ENCODE assay signal across 9 cellular contexts in genomic region chr11:78465169-78465942, GRCh38. TPM values are rescaled to one million over a fixed set of nuclear protein-coding genes. Genes with fewer than 3 reads are reported as not detected.
DNase-seq lines count a peak whose midpoint lies in the region; ATAC-seq and TF ChIP-seq lines count a peak whose summit lies in the region.
"Had no signal": no experiment of that assay in that cellular context is flagged by ENCODE, and none has a peak within 500 bp of the region (broad histone marks: within the 10 kb centered on the region; RNA-seq: fewer than 3 reads in every experiment).

No MANE protein-coding gene starts in this region.

- peaks cover 40% of the 10 kb centered on the region for H3K4me1 Mint-ChIP-seq in activated CD4-positive, alpha-beta T cell treated with anti-CD3 and anti-CD28 coated beads, Interleukin-2, amount 10 ng/mL, durations not matched to agents 24 days and 14 days

- H3K4me3 ChIP-seq in foreskin fibroblast (ENCODE audit: low read depth in 1 of 2, low read length in 2 of 2): no peak overlapping the region
- H3K4me3 ChIP-seq in MG63: no peak overlapping the region
- H3K4me3 ChIP-seq: upper lobe of left lung had no signal

- H3K27ac Mint-ChIP-seq in activated CD4-positive, alpha-beta T cell treated with anti-CD3 and anti-CD28 coated beads, Interleukin-2, amount 10 ng/mL, durations not matched to agents 24 days and 14 days: peak overlapping the region; percentile 80

- H3K9me3 Mint-ChIP-seq in activated CD4-positive, alpha-beta T cell treated with anti-CD3 and anti-CD28 coated beads, Interleukin-2, amount 10 ng/mL, durations not matched to agents 24 days and 14 days: no peaks in the 10 kb centered on the region

- peaks cover 40% of the 10 kb centered on the region for H3K36me3 Mint-ChIP-seq in activated CD4-positive, alpha-beta T cell treated with anti-CD3 and anti-CD28 coated beads, Interleukin-2, amount 10 ng/mL, durations not matched to agents 24 days and 14 days (ENCODE audit: low read depth)

- no peaks in the 10 kb centered on the region for H3K9me3 ChIP-seq in MG63
- H3K9me3 ChIP-seq: upper lobe of left lung had no signal

- H3K27me3 ChIP-seq in MG63: no peaks in the 10 kb centered on the region
- H3K27me3 ChIP-seq: upper lobe of left lung had no signal

- intact Hi-C loops in activated CD4-positive, alpha-beta T cell treated with anti-CD3 and anti-CD28 coated beads, Interleukin-2, amount 10 ng/mL, durations not matched to agents 24 days and 14 days (cut with micrococcal nuclease): loop anchor here (1.0 to 2.0 kb wide), 5 partner anchors 12 to 238 kb away; no protein-coding TSS in a partner anchor

- no peaks in the 10 kb centered on the region for H3K27me3 Mint-ChIP-seq in activated CD4-positive, alpha-beta T cell treated with anti-CD3 and anti-CD28 coated beads, Interleukin-2, amount 10 ng/mL, durations not matched to agents 24 days and 14 days

- ATAC-seq in HG03097 (IDR thresholded peaks at IDR 0.05; ENCODE audit: low FRiP score, unreplicated experiment): peak; percentile 99

- TF ChIP-seq CTCF in foreskin fibroblast (IDR thresholded peaks at IDR 0.05; ENCODE audit: low read depth, low read length): no peak

- no peaks in the 10 kb centered on the region; the same call in 1 of the 2 replicates for H3K36me3 ChIP-seq in MG63

- peak overlapping the region; percentile 59 for H3K4me3 Mint-ChIP-seq in activated CD4-positive, alpha-beta T cell treated with anti-CD3 and anti-CD28 coated beads, Interleukin-2, amount 10 ng/mL, durations not matched to agents 24 days and 14 days

- peak; percentile 88 for DNase-seq in activated CD4-positive, alpha-beta T cell treated with anti-CD3 and anti-CD28 coated beads, Interleukin-2, amount 10 ng/mL, durations not matched to agents 24 days and 14 days
- DNase-seq in activated CD4-positive, alpha-beta T cell treated with anti-CD3 and anti-CD28 coated beads for 1 hour: no peak
- DNase-seq in activated CD8-positive, alpha-beta memory T cell treated with anti-CD3 and anti-CD28 coated beads, Interleukin-2, amount 50 U/mL, for 48 hours: peak; percentile 58
- DNase-seq in stimulated activated CD8-positive, alpha-beta memory T cell treated with anti-CD3 and anti-CD28 coated beads, Interleukin-4, amount 100 ng/mL, for 48 hours: peak; percentile 38
- DNase-seq in AG20443 (ENCODE audit: low spot score) (no peak), foreskin fibroblast (no peak), MG63 (no peak)

RNA-seq across cellular contexts. Expression of gene GAB2, which starts 47.7 kb away (rescaled TPM):
- total RNA-seq in activated CD4-positive, alpha-beta T cell treated with anti-CD3 and anti-CD28 coated beads, Interleukin-2, amount 10 ng/mL, durations not matched to agents 24 days and 14 days: 16.1 and 17.0 TPM in 2 replicates
- under 0.01 and 0.54 TPM in 2 replicates for total RNA-seq in MG63 (2014; rRNA removed; shearing (Covaris generic); ENCODE audit: low replicate concordance)

Comparison
In these comparisons a context has a peak if more than half of its experiments do, and no peak if none do; other contexts are left out.
1. DNase-seq: peak in activated CD4-positive, alpha-beta T cell treated with anti-CD3 and anti-CD28 coated beads, Interleukin-2, amount 10 ng/mL, durations not matched to agents 24 days and 14 days (single experiment), activated CD8-positive, alpha-beta memory T cell treated with anti-CD3 and anti-CD28 coated beads, Interleukin-2, amount 50 U/mL, for 48 hours (single experiment) and stimulated activated CD8-positive, alpha-beta memory T cell treated with anti-CD3 and anti-CD28 coated beads, Interleukin-4, amount 100 ng/mL, for 48 hours (single experiment); none in activated CD4-positive, alpha-beta T cell treated with anti-CD3 and anti-CD28 coated beads for 1 hour (single experiment), AG20443 (single experiment), foreskin fibroblast (0 of 2) and MG63 (single experiment).
2. RNA of gene GAB2, which starts 47.7 kb away (total RNA-seq): 16.1 to 17.0 TPM in activated CD4-positive, alpha-beta T cell treated with anti-CD3 and anti-CD28 coated beads, Interleukin-2, amount 10 ng/mL, durations not matched to agents 24 days and 14 days; under 0.01 to 0.54 TPM in MG63; every median in the first group is over 10 times any median in the second.